2 cellular contexts compared by ENCODE assay signal in genomic region chr1:155131846-155132245, GRCh38.
TF ChIP-seq lines count a peak whose summit lies in the region.

No MANE protein-coding gene starts in this region.

TF ChIP-seq in HCT116, 20 proteins besides CTCF, POLR2A, EP300 and RAD21:
- TF ChIP-seq EGR1 (IDR thresholded peaks at IDR 0.05; ENCODE audit: low read depth) (no peak), ATF3 (IDR thresholded peaks at IDR 0.05) (no peak), ZBTB33 (IDR thresholded peaks at IDR 0.05; ENCODE audit: extremely low read depth, insufficient replicate concordance, low read length) (no peak), MAX (IDR thresholded peaks at IDR 0.05) (no peak), CBX3 (IDR thresholded peaks at IDR 0.05; ENCODE audit: low read depth) (no peak), SIN3A (IDR thresholded peaks at IDR 0.05; ENCODE audit: low read depth) (no peak), ELF1 (IDR thresholded peaks at IDR 0.05; ENCODE audit: borderline replicate concordance, low read depth) (no peak), ZNF274 (IDR thresholded peaks at IDR 0.05; ENCODE audit: low read depth, low read length) (no peak), JUND (IDR thresholded peaks at IDR 0.05) (no peak), REST (IDR thresholded peaks at IDR 0.05; ENCODE audit: low read depth) (no peak), ZFX (IDR thresholded peaks at IDR 0.05) (no peak), EZH2phosphoT487 (IDR thresholded peaks at IDR 0.05; ENCODE audit: borderline replicate concordance) (no peak), CEBPB (IDR thresholded peaks at IDR 0.05; ENCODE audit: low read depth) (no peak), TCF7L2 (IDR thresholded peaks at IDR 0.05; ENCODE audit: borderline replicate concordance, extremely low read depth, insufficient read depth, insufficient read length) (no peak)

TF ChIP-seq in HepG2, 621 proteins besides CTCF, POLR2A, EP300 and RAD21:
- no peak for TF ChIP-seq USF2 (IDR thresholded peaks at IDR 0.05; ENCODE audit: low read depth, low read length)
- TF ChIP-seq USF2 (CRISPR knock-in tag; IDR thresholded peaks at IDR 0.05; ENCODE audit: borderline replicate concordance): no peak
- no peak for TF ChIP-seq CEBPG (CRISPR knock-in tag; IDR thresholded peaks at IDR 0.05)
- no peak for TF ChIP-seq HNRNPLL (IDR thresholded peaks at IDR 0.05; ENCODE audit: low read depth, low read length, poor library complexity, severe bottlenecking)
- TF ChIP-seq, protein P1, sequence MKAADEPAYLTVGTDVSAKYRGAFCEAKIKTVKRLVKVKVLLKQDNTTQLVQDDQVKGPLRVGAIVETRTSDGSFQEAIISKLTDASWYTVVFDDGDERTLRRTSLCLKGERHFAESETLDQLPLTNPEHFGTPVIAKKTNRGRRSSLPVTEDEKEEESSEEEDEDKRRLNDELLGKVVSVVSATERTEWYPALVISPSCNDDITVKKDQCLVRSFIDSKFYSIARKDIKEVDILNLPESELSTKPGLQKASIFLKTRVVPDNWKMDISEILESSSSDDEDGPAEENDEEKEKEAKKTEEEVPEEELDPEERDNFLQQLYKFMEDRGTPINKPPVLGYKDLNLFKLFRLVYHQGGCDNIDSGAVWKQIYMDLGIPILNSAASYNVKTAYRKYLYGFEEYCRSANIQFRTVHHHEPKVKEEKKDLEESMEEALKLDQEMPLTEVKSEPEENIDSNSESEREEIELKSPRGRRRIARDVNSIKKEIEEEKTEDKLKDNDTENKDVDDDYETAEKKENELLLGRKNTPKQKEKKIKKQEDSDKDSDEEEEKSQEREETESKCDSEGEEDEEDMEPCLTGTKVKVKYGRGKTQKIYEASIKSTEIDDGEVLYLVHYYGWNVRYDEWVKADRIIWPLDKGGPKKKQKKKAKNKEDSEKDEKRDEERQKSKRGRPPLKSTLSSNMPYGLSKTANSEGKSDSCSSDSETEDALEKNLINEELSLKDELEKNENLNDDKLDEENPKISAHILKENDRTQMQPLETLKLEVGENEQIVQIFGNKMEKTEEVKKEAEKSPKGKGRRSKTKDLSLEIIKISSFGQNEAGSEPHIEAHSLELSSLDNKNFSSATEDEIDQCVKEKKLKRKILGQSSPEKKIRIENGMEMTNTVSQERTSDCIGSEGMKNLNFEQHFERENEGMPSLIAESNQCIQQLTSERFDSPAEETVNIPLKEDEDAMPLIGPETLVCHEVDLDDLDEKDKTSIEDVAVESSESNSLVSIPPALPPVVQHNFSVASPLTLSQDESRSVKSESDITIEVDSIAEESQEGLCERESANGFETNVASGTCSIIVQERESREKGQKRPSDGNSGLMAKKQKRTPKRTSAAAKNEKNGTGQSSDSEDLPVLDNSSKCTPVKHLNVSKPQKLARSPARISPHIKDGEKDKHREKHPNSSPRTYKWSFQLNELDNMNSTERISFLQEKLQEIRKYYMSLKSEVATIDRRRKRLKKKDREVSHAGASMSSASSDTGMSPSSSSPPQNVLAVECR (CRISPR knock-in tag; IDR thresholded peaks at IDR 0.05; ENCODE audit: borderline replicate concordance): 0 out of 2 replicates have a peak, but pooled peaks have one; percentile 11
- 0 out of 2 replicates have a peak, but pooled peaks have one; percentile 4 for TF ChIP-seq NAIF1 (CRISPR knock-in tag; IDR thresholded peaks at IDR 0.05; ENCODE audit: borderline replicate concordance)
- TF ChIP-seq ZNF687 (CRISPR knock-in tag; IDR thresholded peaks at IDR 0.05): peak; percentile 43; the same call in 1 of the 2 replicates
- no peak for TF ChIP-seq ZNF331 (CRISPR knock-in tag; IDR thresholded peaks at IDR 0.05)
- no peak for TF ChIP-seq AGO1 (IDR thresholded peaks at IDR 0.05; ENCODE audit: low read depth, low read length, poor library complexity, severe bottlenecking)
- TF ChIP-seq ZNF773 (CRISPR knock-in tag; IDR thresholded peaks at IDR 0.05; ENCODE audit: borderline replicate concordance): no peak
- TF ChIP-seq ZFP1 (CRISPR knock-in tag; IDR thresholded peaks at IDR 0.05): no peak
- no peak for TF ChIP-seq MED1 (CRISPR knock-in tag; IDR thresholded peaks at IDR 0.05)
- 0 out of 2 replicates have a peak, but pooled peaks have one; percentile 4 for TF ChIP-seq POLR2G (IDR thresholded peaks at IDR 0.05; ENCODE audit: low read depth, low read length)
